12 cellular contexts compared by ENCODE assay signal in genomic region chr1:87115317-87115885, GRCh38.
DNase-seq lines count a peak whose midpoint lies in the region; ATAC-seq, FAIRE-seq and TF ChIP-seq lines count a peak whose summit lies in the region.
"Had no signal": no experiment of that assay in that cellular context is flagged by ENCODE, and none has a peak within 500 bp of the region (broad histone marks: within the 10 kb centered on the region; RNA-seq: fewer than 3 reads in every experiment).

No MANE protein-coding gene starts in this region.

- H2AFZ ChIP-seq in HepG2 (ENCODE audit: low read length): no peak overlapping the region

- no peaks in the 10 kb centered on the region for H3K9me3 Mint-ChIP-seq in stimulated activated memory B cell treated with anti-CD40 and anti-IgM and Interleukin-4, amounts not matched to agents 10 μg/mL and 1 μg/mL and 100 μg/mL, for 72 hours
- H3K9me3 Mint-ChIP-seq: brain, CD14-positive monocyte had no signal

- H3K9me3 ChIP-seq in HepG2 (ENCODE audit: low read length): no peaks in the 10 kb centered on the region
- no peaks in the 10 kb centered on the region for H3K9me3 ChIP-seq in right lobe of liver
- no peaks in the 10 kb centered on the region for H3K9me3 ChIP-seq in aorta (ENCODE audit: control insufficient read depth, low read length)
- H3K9me3 ChIP-seq: pancreas had no signal

- H3K27ac ChIP-seq in HepG2 (ENCODE audit: extremely low read length, insufficient read depth, low read length) (no peak overlapping the region), right lobe of liver (no peak overlapping the region), aorta (ENCODE audit: low read depth in 1 of 2, low read length in 2 of 2) (no peak overlapping the region)
- H3K27ac ChIP-seq: pancreas had no signal

- H3K27ac Mint-ChIP-seq in stimulated activated memory B cell treated with anti-CD40 and anti-IgM and Interleukin-4, amounts not matched to agents 10 μg/mL and 1 μg/mL and 100 μg/mL, for 72 hours: no peak overlapping the region
- H3K27ac Mint-ChIP-seq: CD14-positive monocyte had no signal

- no peak overlapping the region for H3K4me3 Mint-ChIP-seq in stimulated activated memory B cell treated with anti-CD40 and anti-IgM and Interleukin-4, amounts not matched to agents 10 μg/mL and 1 μg/mL and 100 μg/mL, for 72 hours
- H3K4me3 Mint-ChIP-seq: brain, CD14-positive monocyte had no signal

- POLR2A ChIA-PET in HepG2 (lab: Yijun Ruan, JAX): no interaction called here

- no peak overlapping the region for H3K4me2 ChIP-seq in HepG2 (ENCODE audit: low read depth, low read length)

- no peak for TF ChIP-seq POLR2A in HepG2 (IDR thresholded peaks at IDR 0.05; ENCODE audit: insufficient read depth in 1 of 2, low read depth in 2 of 2, low read length in 2 of 2)
- no peak for TF ChIP-seq POLR2A in right lobe of liver (IDR thresholded peaks at IDR 0.05)

- H3K36me3 Mint-ChIP-seq in stimulated activated memory B cell treated with anti-CD40 and anti-IgM and Interleukin-4, amounts not matched to agents 10 μg/mL and 1 μg/mL and 100 μg/mL, for 72 hours: no peaks in the 10 kb centered on the region
- H3K36me3 Mint-ChIP-seq: brain, CD14-positive monocyte had no signal

- H3K27me3 ChIP-seq in HepG2 (ENCODE audit: control insufficient read depth in 1 of 2, insufficient read depth in 2 of 2, low read length in 2 of 2) (no peaks in the 10 kb centered on the region), right lobe of liver (no peaks in the 10 kb centered on the region), aorta (ENCODE audit: control insufficient read depth in 1 of 2, insufficient read depth in 2 of 2, low read length in 1 of 2) (no peaks in the 10 kb centered on the region)
- H3K27me3 ChIP-seq: pancreas had no signal

- TF ChIP-seq EP300 in HepG2 (IDR thresholded peaks at IDR 0.05; ENCODE audit: low read depth in 2 of 2, low read length in 2 of 2): no peak
- TF ChIP-seq EP300 in HepG2 (CRISPR knock-in tag; IDR thresholded peaks at IDR 0.05; ENCODE audit: borderline replicate concordance): no peak

- H3K4me1 ChIP-seq in HepG2 (ENCODE audit: insufficient read depth, low read length) (peaks cover 23% of the 10 kb centered on the region), right lobe of liver (no peaks in the 10 kb centered on the region), aorta (ENCODE audit: control insufficient read depth in 1 of 2, insufficient read depth in 2 of 2, low read length in 2 of 2) (no peaks in the 10 kb centered on the region)
- H3K4me1 ChIP-seq: pancreas had no signal

- no peak for FAIRE-seq in HepG2 (lab: Jason Lieb, UNC)
- FAIRE-seq: pancreas had no signal

- intact Hi-C loops in HepG2 (cut with micrococcal nuclease; ENCODE audit: unreplicated experiment) (no loop called here), right lobe of liver (cut with DNase I) (no loop called here), aorta (cut with DNase I) (no loop called here)

- CTCF ChIA-PET in HepG2 (lab: Yijun Ruan, JAX; ENCODE audit: low intra/inter-chr PET ratio, low total read pairs): no interaction called here

- 73% methylated on average over 3 of the region's 3 CpGs for WGBS in HepG2 (ENCODE audit: low lambda C conversion rate)
- 94% methylated on average over 3 of the region's 3 CpGs for WGBS in right lobe of liver (ENCODE audit: insufficient coverage, low coverage, low lambda C conversion rate, missing lambda C conversion rate)
- 71 to 79% methylated on average over 3 of the region's 3 CpGs for WGBS in aorta, 2 donors

- H3K4me1 Mint-ChIP-seq in stimulated activated memory B cell treated with anti-CD40 and anti-IgM and Interleukin-4, amounts not matched to agents 10 μg/mL and 1 μg/mL and 100 μg/mL, for 72 hours: no peaks in the 10 kb centered on the region

- no peak for TF ChIP-seq CTCF in HepG2 (CRISPR knock-in tag; IDR thresholded peaks at IDR 0.05)
- TF ChIP-seq CTCF in right lobe of liver (IDR thresholded peaks at IDR 0.05): no peak

- BruUV-seq in HepG2 (replicated peaks; lab: Mats Ljungman, UMichigan): no TSS peak

- no peak for TF ChIP-seq RAD21 in HepG2 (CRISPR knock-in tag; IDR thresholded peaks at IDR 0.05)

- no peaks in the 10 kb centered on the region for H3K36me3 ChIP-seq in HepG2 (replicated peaks in 1 of 2; ENCODE audit: control insufficient read depth in 1 of 2, insufficient read depth in 2 of 2, low read length in 2 of 2)
- no peaks in the 10 kb centered on the region for H3K36me3 ChIP-seq in right lobe of liver
- H3K36me3 ChIP-seq in aorta (ENCODE audit: control insufficient read depth in 1 of 2, insufficient read depth in 2 of 2, low read length in 1 of 2): no peaks in the 10 kb centered on the region
- H3K36me3 ChIP-seq: pancreas had no signal

- no peak for ATAC-seq in HepG2
- ATAC-seq in right lobe of liver: no peak
- no peak for ATAC-seq in stimulated activated memory B cell treated with anti-CD40 and anti-IgM and Interleukin-4, amounts not matched to agents 10 μg/mL and 1 μg/mL and 100 μg/mL, for 72 hours
- no peak for ATAC-seq in aorta (ENCODE audit: low FRiP score)
- ATAC-seq: left lobe of liver had no signal

- H3K4me3 ChIP-seq in HepG2 (replicated peaks in 1 of 3; ENCODE audit: insufficient read depth in 1 of 3, low read depth in 2 of 3, low read length in 3 of 3) (no peak overlapping the region), right lobe of liver (no peak overlapping the region), aorta (ENCODE audit: low read length in 2 of 2) (no peak overlapping the region)
- H3K4me3 ChIP-seq: pancreas had no signal

- in situ Hi-C loops in HepG2 (cut with HindIII; ENCODE audit: extremely low pct_ligation_motif_present, low pct_unique_long_range_greater_than_20kb): no loop called here

- H4K20me1 ChIP-seq in HepG2 (ENCODE audit: insufficient read depth, low read length): no peaks in the 10 kb centered on the region

- no peaks in the 10 kb centered on the region for H3K27me3 Mint-ChIP-seq in stimulated activated memory B cell treated with anti-CD40 and anti-IgM and Interleukin-4, amounts not matched to agents 10 μg/mL and 1 μg/mL and 100 μg/mL, for 72 hours

- H3K9ac ChIP-seq in HepG2 (ENCODE audit: insufficient read depth, low read depth, low read length): no peak overlapping the region

- DNase-seq in HepG2 (ENCODE audit: low spot score): no peak
- no peak for DNase-seq in right lobe of liver
- peak; percentile 67 for DNase-seq in T1000 (lab: John Stamatoyannopoulos, UW)
- peak; percentile 84 for DNase-seq in glomerular visceral epithelial cell (ENCODE audit: extremely low spot score)
- DNase-seq in aorta: no peak
- DNase-seq in NCI-H1417 (lab: John Stamatoyannopoulos, UW): no peak
- DNase-seq in kidney glomerular epithelial cell (lab: John Stamatoyannopoulos, UW): no peak

- no peaks in the 10 kb centered on the region for H3K79me2 ChIP-seq in HepG2 (ENCODE audit: insufficient read depth, low read length)

TF ChIP-seq in HepG2, 621 proteins besides CTCF, POLR2A, EP300 and RAD21:
- TF ChIP-seq ZFP62 (CRISPR knock-in tag; IDR thresholded peaks at IDR 0.05) (no peak), RBM22 (optimal IDR thresholded peaks at IDR 0.05; ENCODE audit: low read length) (peak; percentile 51)

Comparison
In these comparisons a context has a peak if more than half of its experiments do, and no peak if none do; other contexts are left out.
1. DNase-seq: peak in T1000 (single experiment) and glomerular visceral epithelial cell (single experiment); none in HepG2 (single experiment), right lobe of liver (0 of 3), aorta (0 of 2), NCI-H1417 (0 of 3) and kidney glomerular epithelial cell (single experiment).